ENCODE assay signal across 8 cellular contexts in the genomic region with DNA sequence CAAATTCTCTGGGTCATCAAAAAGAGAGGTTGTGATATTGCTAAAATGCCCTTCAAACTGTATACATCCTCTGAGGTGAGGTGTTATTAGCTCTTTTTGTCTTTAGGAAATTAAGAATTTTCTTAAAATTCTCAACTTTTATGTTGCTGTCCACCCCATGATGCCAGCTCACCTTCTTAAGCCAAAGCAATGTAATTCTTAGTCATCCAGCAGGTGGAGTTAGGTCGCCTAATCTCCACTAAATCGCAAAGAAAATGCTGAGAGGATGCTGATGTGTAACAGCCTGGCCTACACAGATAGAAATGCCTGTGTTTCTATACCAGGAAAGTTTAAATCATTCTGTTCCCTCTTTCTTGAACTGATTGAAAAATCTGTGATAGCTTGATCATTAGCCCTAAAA.
DNase-seq lines count a peak whose midpoint lies in the region; ATAC-seq and TF ChIP-seq lines count a peak whose summit lies in the region.

No MANE protein-coding gene starts in this region.

- no TSS peak for BruUV-seq in MCF 10A (replicated peaks; lab: Mats Ljungman, UMichigan)

- intact Hi-C loops in MCF 10A (cut with micrococcal nuclease) = loop anchor here (1.0 to 10.0 kb wide), 3 partner anchors 322 to 922 kb away; a partner anchor contains a TSS

- CTCF ChIA-PET in MCF 10A (lab: Yijun Ruan, JAX) = interaction anchor here (0.6 to 6.1 kb wide), 50 partner anchors 8 to 1994 kb away, joined by 3 to 68 read pairs (median 4); a partner anchor contains a TSS

- no peaks in the 10 kb centered on the region for H3K9me3 Mint-ChIP-seq in MCF 10A (ENCODE audit: unreplicated experiment)
- H3K9me3 Mint-ChIP-seq in memory B cell = no peaks in the 10 kb centered on the region

- H3K4me3 Mint-ChIP-seq in MCF 10A (ENCODE audit: unreplicated experiment) (no peak overlapping the region), memory B cell (no peak overlapping the region)

- peak; percentile 93 for ATAC-seq in GM19023 (IDR thresholded peaks at IDR 0.05; ENCODE audit: unreplicated experiment)
- ATAC-seq in HG03097 (IDR thresholded peaks at IDR 0.05; ENCODE audit: low FRiP score, unreplicated experiment) = peak; percentile 83
- peak; percentile 82 for ATAC-seq in memory B cell (ENCODE audit: low read depth)

- H3K27me3 Mint-ChIP-seq in MCF 10A (ENCODE audit: insufficient read depth, unreplicated experiment) (no peaks in the 10 kb centered on the region), memory B cell (no peaks in the 10 kb centered on the region)

- no peaks in the 10 kb centered on the region for H3K36me3 Mint-ChIP-seq in MCF 10A (ENCODE audit: insufficient read depth, unreplicated experiment)
- H3K36me3 Mint-ChIP-seq in memory B cell = no peaks in the 10 kb centered on the region

- TF ChIP-seq CTCF in MCF 10A (IDR thresholded peaks at IDR 0.05; ENCODE audit: unreplicated experiment) = peak; percentile 59

- POLR2A ChIA-PET in MCF 10A (lab: Yijun Ruan, JAX) = interaction anchor here (0.7 to 2.0 kb wide), 5 partner anchors 16 to 774 kb away, joined by 3 to 11 read pairs (median 3); a partner anchor contains a TSS

- DNase-seq in COLO829 (ENCODE audit: low spot score) = peak; percentile 33
- DNase-seq in NCI-H2171 treated with DMSO at 0.1 percent for 48 hours (lab: John Stamatoyannopoulos, UW) = peak; percentile 66
- peak; percentile 66 for DNase-seq in MCF 10A (ENCODE audit: unreplicated experiment)
- peak in 1 of 2 donors; percentile 42 for DNase-seq in memory B cell (ENCODE audit: low spot score in 2 of 2)
- DNase-seq in ureter (ENCODE audit: low spot score) = no peak
- DNase-seq in islet precursor cell = no peak

- H3K4me1 Mint-ChIP-seq in MCF 10A (ENCODE audit: insufficient read depth, unreplicated experiment) (no peaks in the 10 kb centered on the region), memory B cell (peaks cover 5% of the 10 kb centered on the region)

- H3K27ac Mint-ChIP-seq in MCF 10A (ENCODE audit: low read depth, unreplicated experiment) (no peak overlapping the region), memory B cell (no peak overlapping the region)

Comparison
In these comparisons a context has a peak if more than half of its experiments do, and no peak if none do; other contexts are left out.
1. DNase-seq: peak in COLO829 (single experiment), NCI-H2171 treated with DMSO at 0.1 percent for 48 hours (single experiment) and MCF 10A (single experiment); none in ureter (single experiment) and islet precursor cell (single experiment).
2. Peak in every context shown above with its lines, with median percentiles within 50 percentile points of each other: ATAC-seq.